In the genomic region with DNA sequence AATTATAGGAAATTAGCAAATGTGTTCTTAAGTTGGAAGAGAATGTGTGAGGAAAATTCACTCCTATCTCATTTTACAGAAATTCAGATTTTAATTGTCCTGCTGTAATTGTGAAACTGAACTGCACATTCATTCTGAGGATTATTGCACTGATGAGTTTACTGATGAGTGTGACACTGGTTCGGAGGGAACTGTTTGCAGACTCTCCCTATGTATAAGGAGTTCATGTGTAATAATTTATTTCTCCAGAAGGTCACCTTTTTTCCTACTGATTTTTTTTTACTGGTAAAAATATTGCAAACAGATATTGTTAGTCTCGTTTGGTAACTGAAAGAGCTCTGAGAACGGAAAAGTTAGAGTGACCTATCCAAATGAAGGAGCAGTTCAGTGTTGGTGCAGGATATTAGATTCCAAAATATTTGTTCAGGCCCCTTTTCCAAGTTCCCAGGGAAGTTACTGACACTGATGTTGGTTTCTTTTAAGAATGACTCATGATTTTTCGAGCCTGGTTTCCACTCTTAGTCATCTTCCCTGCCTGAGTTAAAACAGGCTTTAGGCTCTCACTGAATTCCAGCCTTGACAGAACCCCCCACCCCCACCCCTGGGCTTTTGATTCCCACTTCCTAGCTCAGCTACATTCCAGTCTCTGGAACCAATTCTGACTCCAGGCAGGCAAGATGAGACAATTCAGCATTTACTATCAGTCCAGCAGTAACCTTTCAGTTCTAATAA, we compare ENCODE assay signal across 8 cellular contexts. TPM values are rescaled to one million over a fixed set of nuclear protein-coding genes. Genes with fewer than 3 reads are reported as not detected.
DNase-seq lines count a peak whose midpoint lies in the region; ATAC-seq, FAIRE-seq and TF ChIP-seq lines count a peak whose summit lies in the region.

No MANE protein-coding gene starts in this region.

- H3K36me3 Mint-ChIP-seq in activated naive CD8-positive, alpha-beta T cell treated with anti-CD3 and anti-CD28 coated beads, Interleukin-2, amount 50 U/mL, for 24 hours (ENCODE audit: low read depth): peaks cover 13% of the 10 kb centered on the region

- TF ChIP-seq CTCF in right atrium auricular region (IDR thresholded peaks at IDR 0.05) (no peak), gastrocnemius medialis (IDR thresholded peaks at IDR 0.05 in 4 of 5, conservative IDR thresholded peaks at IDR 0.05 in 1 of 5) (no peak)

- in situ Hi-C loops in gastrocnemius medialis (cut with MboI; ENCODE audit: low sequenced_read_pairs in 4 of 4): no loop called here

- peaks cover 57% of the 10 kb centered on the region for H3K4me1 Mint-ChIP-seq in activated naive CD8-positive, alpha-beta T cell treated with anti-CD3 and anti-CD28 coated beads, Interleukin-2, amount 50 U/mL, for 24 hours

- TF ChIP-seq POLR2A in GM12891 (IDR thresholded peaks at IDR 0.05; ENCODE audit: low read depth, low read length): no peak
- no peak for TF ChIP-seq POLR2A in gastrocnemius medialis (IDR thresholded peaks at IDR 0.05)

- H3K9me3 Mint-ChIP-seq in activated naive CD8-positive, alpha-beta T cell treated with anti-CD3 and anti-CD28 coated beads, Interleukin-2, amount 50 U/mL, for 24 hours: no peaks in the 10 kb centered on the region

- H3K27me3 Mint-ChIP-seq in activated naive CD8-positive, alpha-beta T cell treated with anti-CD3 and anti-CD28 coated beads, Interleukin-2, amount 50 U/mL, for 24 hours: no peaks in the 10 kb centered on the region

- H3K9me3 ChIP-seq in right atrium auricular region (no peaks in the 10 kb centered on the region), gastrocnemius medialis (no peaks in the 10 kb centered on the region)

- H3K36me3 ChIP-seq in right atrium auricular region (no peaks in the 10 kb centered on the region), gastrocnemius medialis (no peaks in the 10 kb centered on the region)

- peak overlapping the region; percentile 90 for H3K27ac Mint-ChIP-seq in activated naive CD8-positive, alpha-beta T cell treated with anti-CD3 and anti-CD28 coated beads, Interleukin-2, amount 50 U/mL, for 24 hours

- H3K27ac ChIP-seq in right atrium auricular region (peak overlapping the region; percentile 80 to 89), gastrocnemius medialis (peak overlapping the region; percentile 90 to 97 (median 93))

- H3K4me1 ChIP-seq in right atrium auricular region: peaks cover 0 to 50% of the 10 kb centered on the region in 2 donors
- H3K4me1 ChIP-seq in gastrocnemius medialis: peaks cover 57 to 62% of the 10 kb centered on the region in 2 donors

- H3K4me3 ChIP-seq in right atrium auricular region (no peak overlapping the region), gastrocnemius medialis (peak overlapping the region; percentile 5 to 21 (median 18))

- intact Hi-C loops in gastrocnemius medialis (cut with DNase I; ENCODE audit: low total_unique reads): loop anchor here (5.0 to 10.0 kb wide), 2 partner anchors 183 to 761 kb away; partner anchors contain the start of gene SCAF11

- no peaks in the 10 kb centered on the region for H3K27me3 ChIP-seq in right atrium auricular region
- no peaks in the 10 kb centered on the region for H3K27me3 ChIP-seq in gastrocnemius medialis

- H3K4me3 Mint-ChIP-seq in activated naive CD8-positive, alpha-beta T cell treated with anti-CD3 and anti-CD28 coated beads, Interleukin-2, amount 50 U/mL, for 24 hours: peak overlapping the region; percentile 42

- peak; percentile 26 for FAIRE-seq in GM12891 (lab: Jason Lieb, UNC)

- DNase-seq in GM12891 (ENCODE audit: insufficient read length, low spot score) (no peak), HK-2 (ENCODE audit: unreplicated experiment) (peak; percentile 79), right atrium auricular region (ENCODE audit: low spot score) (peak; percentile 68), gastrocnemius medialis (peak in 1 of 2 donors; percentile 42), NCI-H510A (lab: John Stamatoyannopoulos, UW) (no peak), activated gamma-delta T cell (lab: John Stamatoyannopoulos, UW) (no peak), GDM1 (lab: John Stamatoyannopoulos, UW) (no peak)
- no peak for DNase-seq in activated naive CD8-positive, alpha-beta T cell treated with anti-CD3 and anti-CD28 coated beads, Interleukin-2, amount 50 U/mL, for 24 hours

- ATAC-seq in activated naive CD8-positive, alpha-beta T cell treated with anti-CD3 and anti-CD28 coated beads, Interleukin-2, amount 50 U/mL, for 24 hours: peak; percentile 52
- peak; percentile 65 to 76 for ATAC-seq in gastrocnemius medialis

TF ChIP-seq in GM12891, 5 proteins besides CTCF, POLR2A, EP300 and RAD21:
- no peak for TF ChIP-seq POU2F2 (IDR thresholded peaks at IDR 0.05; ENCODE audit: low read depth, low read length)
- no peak for TF ChIP-seq PAX5 (IDR thresholded peaks at IDR 0.05; ENCODE audit: insufficient read depth, low read length, severe bottlenecking)
- TF ChIP-seq SPI1 (IDR thresholded peaks at IDR 0.05; ENCODE audit: low read depth, low read length): no peak
- TF ChIP-seq POLR2AphosphoS5 (IDR thresholded peaks at IDR 0.05; ENCODE audit: low read depth, low read length): no peak
- no peak for TF ChIP-seq TAF1 (IDR thresholded peaks at IDR 0.05; ENCODE audit: low read depth, low read length)

RNA-seq across cellular contexts. Expression of gene ANO6, which starts 18.4 kb away (rescaled TPM):
- 11.7 TPM for polyA plus RNA-seq in GM12891 (2012; ENCODE audit: low read depth, missing spikeins)
- total RNA-seq in right atrium auricular region: 10 to 100 TPM; 48.1 to 49.5 TPM
- 100 to 1,000 TPM in 1 of 4 donors, 10 to 100 TPM in 3; 75.4 to 100 (median 91.8) TPM for total RNA-seq in gastrocnemius medialis

Comparison
In these comparisons a context has a peak if more than half of its experiments do, and no peak if none do; other contexts are left out.
1. DNase-seq: peak in HK-2 (single experiment) and right atrium auricular region (single experiment); none in GM12891 (single experiment), activated naive CD8-positive, alpha-beta T cell treated with anti-CD3 and anti-CD28 coated beads, Interleukin-2, amount 50 U/mL, for 24 hours (single experiment), NCI-H510A (single experiment), activated gamma-delta T cell (single experiment) and GDM1 (single experiment).
2. H3K4me3 ChIP-seq: peak in gastrocnemius medialis (4 of 4); none in right atrium auricular region (0 of 2).